10 cellular contexts compared by ENCODE assay signal in the genomic region with DNA sequence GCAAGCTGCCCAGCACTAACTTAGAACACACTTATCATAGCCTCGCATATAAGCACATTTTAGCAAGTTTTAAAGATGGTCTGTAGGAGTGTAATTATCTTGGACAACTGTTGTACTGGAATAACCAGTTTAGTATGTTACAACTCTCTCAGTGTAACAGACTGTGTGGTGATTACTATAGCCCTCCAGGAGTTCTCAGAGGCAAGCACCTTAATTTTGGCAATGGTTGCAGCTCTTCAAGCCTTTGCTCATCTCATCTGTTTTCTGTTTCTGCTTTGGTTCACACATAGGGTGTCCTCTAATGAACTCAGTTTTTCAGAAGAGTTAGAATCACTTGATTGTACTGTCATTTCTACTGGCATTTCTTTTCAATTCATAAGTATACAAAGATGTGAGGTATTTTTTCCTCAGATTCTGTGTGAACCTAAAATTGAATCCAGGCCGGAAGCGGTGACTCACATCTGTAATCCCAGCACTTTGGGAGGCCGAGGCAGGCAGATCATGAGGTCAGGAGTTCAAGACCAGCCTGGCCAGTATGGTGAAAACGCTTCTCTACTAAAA.
A peak's percentile ranks its signal among the peaks of the same experiment; 100 is the strongest.
DNase-seq lines count a peak whose midpoint lies in the region; TF ChIP-seq lines count a peak whose summit lies in the region.
"Had no signal": no experiment of that assay in that cellular context is flagged by ENCODE, and none has a peak within 500 bp of the region (broad histone marks: within the 10 kb centered on the region; RNA-seq: fewer than 3 reads in every experiment).

No MANE protein-coding gene starts in this region.

- H3K4me3 ChIP-seq in cardiac fibroblast (replicated peaks in 1 of 2; ENCODE audit: low read depth in 2 of 2, low read length in 2 of 2) (no peak overlapping the region), muscle layer of colon (ENCODE audit: low read depth in 1 of 2, low read length in 2 of 2) (no peak overlapping the region)
- H3K4me3 ChIP-seq: lung had no signal

- H3K27ac ChIP-seq in muscle layer of colon (ENCODE audit: low read depth, low read length) = peak overlapping the region; percentile 70
- H3K27ac ChIP-seq in substantia nigra (ENCODE audit: low read depth, low read length, poor library complexity, severe bottlenecking) = no peak overlapping the region

- H3K9me3 ChIP-seq in muscle layer of colon (ENCODE audit: low read length) = no peaks in the 10 kb centered on the region

- H3K27me3 ChIP-seq in muscle layer of colon (ENCODE audit: control insufficient read depth in 1 of 2, insufficient read depth in 2 of 2, low read length in 2 of 2) = no peaks in the 10 kb centered on the region

- H3K9ac ChIP-seq in muscle layer of colon (ENCODE audit: low read length) = no peak overlapping the region

- DNase-seq in COLO829 (ENCODE audit: low spot score) = peak; percentile 56
- peak; percentile 28 for DNase-seq in NCI-H1417 treated with DMSO at 0.1 percent for 48 hours (lab: John Stamatoyannopoulos, UW)
- DNase-seq in cardiac fibroblast (ENCODE audit: low read depth in 2 of 2) = peak; percentile 66 to 79
- no peak for DNase-seq in SKM-1 treated with dmso at 0.1 percent for 144 hours (lab: John Stamatoyannopoulos, UW; ENCODE audit: unreplicated experiment)
- DNase-seq in stimulated activated CD4-positive, alpha-beta T cell treated with anti-CD3 and anti-CD28 coated beads, Interleukin-1b, Interleukin-23, amount 100 ng/mL, for 48 hours = no peak
- DNase-seq in activated T-cell treated with anti-CD3 and anti-CD28 coated beads, Interleukin-2, amount 50 U/mL, for 1 hour = no peak
- DNase-seq in substantia nigra (lab: John Stamatoyannopoulos, UW) = no peak
- DNase-seq: NCI-H524 treated with DMSO at 0.1 percent for 48 hours had no signal

- H3K36me3 ChIP-seq in muscle layer of colon (ENCODE audit: insufficient read depth, low read length) = no peaks in the 10 kb centered on the region

- no peak for TF ChIP-seq CTCF in cardiac fibroblast (IDR thresholded peaks at IDR 0.05; ENCODE audit: low read depth, low read length)

- peaks cover 38% of the 10 kb centered on the region for H3K4me1 ChIP-seq in muscle layer of colon (ENCODE audit: insufficient read depth, low read length)

Comparison
In these comparisons a context has a peak if more than half of its experiments do, and no peak if none do; other contexts are left out.
1. DNase-seq: peak in COLO829 (single experiment), NCI-H1417 treated with DMSO at 0.1 percent for 48 hours (single experiment) and cardiac fibroblast (2 of 2); none in SKM-1 treated with dmso at 0.1 percent for 144 hours (single experiment), stimulated activated CD4-positive, alpha-beta T cell treated with anti-CD3 and anti-CD28 coated beads, Interleukin-1b, Interleukin-23, amount 100 ng/mL, for 48 hours (single experiment), activated T-cell treated with anti-CD3 and anti-CD28 coated beads, Interleukin-2, amount 50 U/mL, for 1 hour (single experiment) and substantia nigra (0 of 49).